Comparison of ENCODE assay signal across 10 cellular contexts in genomic region chr18:42706618-42707017, GRCh38.
DNase-seq lines count a peak whose midpoint lies in the region; ATAC-seq lines count a peak whose summit lies in the region.
"Had no signal": no experiment of that assay in that cellular context is flagged by ENCODE, and none has a peak within 500 bp of the region (broad histone marks: within the 10 kb centered on the region; RNA-seq: fewer than 3 reads in every experiment).

No MANE protein-coding gene starts in this region.

- no peaks in the 10 kb centered on the region for H3K27me3 Mint-ChIP-seq in stimulated activated naive CD8-positive, alpha-beta T cell treated with anti-CD3 and anti-CD28 coated beads, Interleukin-15, amount 100 ng/mL, for 72 hours

- in situ Hi-C loops in Caki2 (cut with HindIII; ENCODE audit: low pct_unique_long_range_greater_than_20kb, low sequenced_read_pairs): no loop called here

- DNase-seq in Caki2 (ENCODE audit: low read depth) (peak; percentile 84), NCI-H146 (lab: John Stamatoyannopoulos, UW) (peak; percentile 100), UCSD-AML1 (lab: John Stamatoyannopoulos, UW; ENCODE audit: unreplicated experiment) (peak; percentile 6), left kidney (ENCODE audit: low read depth, low spot score) (peak; percentile 79), cerebellum (ENCODE audit: low spot score) (no peak)
- DNase-seq in stimulated activated naive CD8-positive, alpha-beta T cell treated with anti-CD3 and anti-CD28 coated beads, Interleukin-15, amount 100 ng/mL, for 72 hours: no peak
- DNase-seq in stimulated activated naive CD8-positive, alpha-beta T cell treated with anti-CD3 and anti-CD28 coated beads, Interleukin-15, Interleukin-2, amounts not matched to agents 100 U/mL and 50 U/mL, for 24 hours: no peak
- DNase-seq: activated CD4-positive, alpha-beta T cell treated with anti-CD3 and anti-CD28 coated beads for 1 hour had no signal

- peaks cover 4 to 11% of the 10 kb centered on the region in 2 donors for H3K9me3 Mint-ChIP-seq in stimulated activated naive CD8-positive, alpha-beta T cell treated with anti-CD3 and anti-CD28 coated beads, Interleukin-15, amount 100 ng/mL, for 72 hours

- H3K4me1 Mint-ChIP-seq in stimulated activated naive CD8-positive, alpha-beta T cell treated with anti-CD3 and anti-CD28 coated beads, Interleukin-15, amount 100 ng/mL, for 72 hours: no peaks in the 10 kb centered on the region

- no peak overlapping the region for H3K4me3 Mint-ChIP-seq in stimulated activated naive CD8-positive, alpha-beta T cell treated with anti-CD3 and anti-CD28 coated beads, Interleukin-15, amount 100 ng/mL, for 72 hours
- H3K4me3 Mint-ChIP-seq: CD8-positive, alpha-beta T cell had no signal

- H3K27ac Mint-ChIP-seq in stimulated activated naive CD8-positive, alpha-beta T cell treated with anti-CD3 and anti-CD28 coated beads, Interleukin-15, amount 100 ng/mL, for 72 hours: no peak overlapping the region
- H3K27ac Mint-ChIP-seq: CD8-positive, alpha-beta T cell had no signal

- ATAC-seq in GM19035 (IDR thresholded peaks at IDR 0.05; ENCODE audit: unreplicated experiment): no peak
- ATAC-seq in stimulated activated naive CD8-positive, alpha-beta T cell treated with anti-CD3 and anti-CD28 coated beads, Interleukin-15, amount 100 ng/mL, for 72 hours: no peak
- ATAC-seq in stimulated activated naive CD8-positive, alpha-beta T cell treated with anti-CD3 and anti-CD28 coated beads, Interleukin-15, Interleukin-2, amounts not matched to agents 100 U/mL and 50 U/mL, for 24 hours: no peak
- ATAC-seq: CD8-positive, alpha-beta T cell had no signal

Comparison
In these comparisons a context has a peak if more than half of its experiments do, and no peak if none do; other contexts are left out.
1. DNase-seq: peak in Caki2 (single experiment), NCI-H146 (single experiment), UCSD-AML1 (single experiment) and left kidney (single experiment); none in cerebellum (single experiment), stimulated activated naive CD8-positive, alpha-beta T cell treated with anti-CD3 and anti-CD28 coated beads, Interleukin-15, amount 100 ng/mL, for 72 hours (0 of 2) and stimulated activated naive CD8-positive, alpha-beta T cell treated with anti-CD3 and anti-CD28 coated beads, Interleukin-15, Interleukin-2, amounts not matched to agents 100 U/mL and 50 U/mL, for 24 hours (single experiment).